8 cellular contexts compared by ENCODE assay signal in genomic region chr17:6069611-6070279, GRCh38. TPM values are rescaled to one million over a fixed set of nuclear protein-coding genes. Genes with fewer than 3 reads are reported as not detected.
DNase-seq lines count a peak whose midpoint lies in the region; ATAC-seq and TF ChIP-seq lines count a peak whose summit lies in the region.

No MANE protein-coding gene starts in this region.

- H3K4me1 ChIP-seq in right atrium auricular region = peaks cover 0 to 19% of the 10 kb centered on the region in 2 donors
- H3K4me1 ChIP-seq in psoas muscle = peaks cover 5% of the 10 kb centered on the region

- peak; percentile 31 for DNase-seq in HK-2 (ENCODE audit: unreplicated experiment)
- DNase-seq in right atrium auricular region (ENCODE audit: low spot score) = no peak
- peak in 1 of 2 donors; percentile 42 for DNase-seq in psoas muscle
- DNase-seq in HuH-7.5 (ENCODE audit: low spot score) = no peak

- no peaks in the 10 kb centered on the region for H3K9me3 ChIP-seq in right atrium auricular region
- no peaks in the 10 kb centered on the region for H3K9me3 ChIP-seq in psoas muscle

- H3K4me3 Mint-ChIP-seq in activated T-helper 17 cell treated with anti-CD3 and anti-CD28 coated beads, Interleukin-2, amount 50 U/mL, for 72 hours = peak overlapping the region; percentile 68

- H3K4me1 Mint-ChIP-seq in activated T-helper 17 cell treated with anti-CD3 and anti-CD28 coated beads, Interleukin-2, amount 50 U/mL, for 72 hours = peaks cover 7% of the 10 kb centered on the region

- H3K9me3 Mint-ChIP-seq in activated T-helper 17 cell treated with anti-CD3 and anti-CD28 coated beads, Interleukin-2, amount 50 U/mL, for 72 hours = no peaks in the 10 kb centered on the region

- ATAC-seq in activated T-helper 17 cell treated with anti-CD3 and anti-CD28 coated beads, Interleukin-2, amount 50 U/mL, for 72 hours (replicated peaks) = no peak
- ATAC-seq in psoas muscle = peak; percentile 2 to 36 (median 7)
- no peak for ATAC-seq in HG03354 (IDR thresholded peaks at IDR 0.05; ENCODE audit: poor library complexity, severe bottlenecking, unreplicated experiment)
- no peak for ATAC-seq in HG02885 (IDR thresholded peaks at IDR 0.05; ENCODE audit: poor library complexity, unreplicated experiment)
- ATAC-seq in HG02938 (IDR thresholded peaks at IDR 0.05; ENCODE audit: unreplicated experiment) = no peak

- H3K27me3 ChIP-seq in right atrium auricular region (no peaks in the 10 kb centered on the region), psoas muscle (ENCODE audit: insufficient read depth in 3 of 3, low read length in 2 of 3) (peaks cover 0 to 3% (median 0%) of the 10 kb centered on the region in 3 donors)

- H3K27ac Mint-ChIP-seq in activated T-helper 17 cell treated with anti-CD3 and anti-CD28 coated beads, Interleukin-2, amount 50 U/mL, for 72 hours = no peak overlapping the region

- no peaks in the 10 kb centered on the region for H3K36me3 ChIP-seq in right atrium auricular region
- no peaks in the 10 kb centered on the region for H3K36me3 ChIP-seq in psoas muscle (ENCODE audit: insufficient read depth in 1 of 2, low read depth in 1 of 2)

- WGBS in psoas muscle, 3 donors = 3 to 8% (median 4%) methylated on average over 23 to 38 of the region's 38 CpGs

- H3K27ac ChIP-seq in right atrium auricular region (no peak overlapping the region), psoas muscle (no peak overlapping the region)

- H3K4me3 ChIP-seq in right atrium auricular region = peak overlapping the region; percentile 31 to 65
- peak overlapping the region; percentile 52 for H3K4me3 ChIP-seq in psoas muscle

- H3K36me3 Mint-ChIP-seq in activated T-helper 17 cell treated with anti-CD3 and anti-CD28 coated beads, Interleukin-2, amount 50 U/mL, for 72 hours (ENCODE audit: low read depth) = peaks cover 7% of the 10 kb centered on the region

- peaks cover 38% of the 10 kb centered on the region for H3K27me3 Mint-ChIP-seq in activated T-helper 17 cell treated with anti-CD3 and anti-CD28 coated beads, Interleukin-2, amount 50 U/mL, for 72 hours

- TF ChIP-seq CTCF in right atrium auricular region (IDR thresholded peaks at IDR 0.05) (no peak), psoas muscle (IDR thresholded peaks at IDR 0.05) (no peak)

- intact Hi-C loops in psoas muscle (cut with DNase I) = no loop called here

RNA-seq across cellular contexts. Expression of gene WSCD1, which starts 0.4 kb away (rescaled TPM):
- not detected for total RNA-seq in activated T-helper 17 cell treated with anti-CD3 and anti-CD28 coated beads, Interleukin-2, amount 50 U/mL, for 72 hours
- total RNA-seq in right atrium auricular region (1 to 10 TPM; 1.8 to 5.5 TPM), psoas muscle (10 to 100 TPM in 3 of 4 donors, 1 to 10 TPM in 1; 5.2 to 17.5 (median 11.5) TPM)
- 1 to 10 TPM; 4.1 to 7.1 (median 6.2) TPM for polyA plus RNA-seq in psoas muscle

Comparison
In these comparisons a context has a peak if more than half of its experiments do, and no peak if none do; other contexts are left out.
1. ATAC-seq: peak in psoas muscle (4 of 4); none in activated T-helper 17 cell treated with anti-CD3 and anti-CD28 coated beads, Interleukin-2, amount 50 U/mL, for 72 hours (single experiment), HG03354 (single experiment), HG02885 (single experiment) and HG02938 (single experiment).